ENCODE assay signal across 23 cellular contexts in the genomic region with DNA sequence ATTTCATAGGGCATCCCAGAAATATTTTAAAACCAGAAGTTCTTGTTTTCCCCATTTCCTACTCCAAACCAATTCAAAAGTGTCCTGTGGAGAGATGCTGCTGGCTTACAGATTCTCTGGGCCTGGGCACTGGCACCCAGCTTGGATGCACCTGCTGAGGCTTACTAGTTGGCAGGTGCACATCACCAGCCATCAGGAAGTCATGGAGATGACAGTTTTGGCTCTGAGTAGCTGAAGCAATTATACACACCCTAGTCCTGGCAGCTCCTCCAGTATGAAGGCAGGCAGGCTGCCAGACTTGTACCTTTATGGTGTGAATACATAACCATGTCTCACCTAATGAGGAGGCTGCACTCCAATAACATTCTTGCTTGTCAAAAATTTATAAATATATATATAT.
"Had no signal": no experiment of that assay in that cellular context is flagged by ENCODE, and none has a peak within 500 bp of the region (broad histone marks: within the 10 kb centered on the region; RNA-seq: fewer than 3 reads in every experiment).

No MANE protein-coding gene starts in this region.

- H3K4me3 ChIP-seq: heart right ventricle, lower lobe of right lung, sigmoid colon, smooth muscle cell, vagina had no signal

- DNase-seq: activated CD4-positive, alpha-beta memory T cell treated with anti-CD3 and anti-CD28 coated beads, Interleukin-2, amount 10 ng/mL, durations not matched to agents 7 days and 5 days; activated CD4-positive, alpha-beta T cell treated with anti-CD3 and anti-CD28 coated beads, Interleukin-2, amount 10 ng/mL, durations not matched to agents 24 days and 14 days; activated effector memory CD4-positive, alpha-beta T cell treated with anti-CD3 and anti-CD28 coated beads, Interleukin-2, amount 50 U/mL, for 16 hours; activated naive CD4-positive, alpha-beta T cell treated with anti-CD3 and anti-CD28 coated beads, Interleukin-2, amount 10 ng/mL, durations not matched to agents 7 days and 5 days; activated naive CD8-positive, alpha-beta T cell treated with anti-CD3 and anti-CD28 coated beads, Interleukin-2, amount 50 U/mL, for 24 hours; activated T-cell treated with anti-CD3 and anti-CD28 coated beads, Interleukin-2, amount 50 U/mL, for 72 hours; effector CD4-positive, alpha-beta T cell; erythroblast; foreskin fibroblast; heart right ventricle; islet precursor cell; left cardiac atrium; lower lobe of right lung; mesendoderm; natural killer cell; retina; sigmoid colon; stimulated activated CD4-positive, alpha-beta T cell treated with anti-CD3 and anti-CD28 coated beads, Interleukin-15, amount 100 ng/mL, for 24 hours; stimulated activated CD8-positive, alpha-beta memory T cell treated with anti-CD3 and anti-CD28 coated beads, Interleukin-4, amount 100 ng/mL, for 48 hours; stimulated activated naive B cell treated with anti-CD40 and anti-IgM and Interleukin-4, amounts not matched to agents 10 μg/mL and 1 μg/mL and 100 μg/mL, for 72 hours had no signal

- H3K36me3 ChIP-seq: heart right ventricle, lower lobe of right lung, sigmoid colon, vagina had no signal

- H3K27ac ChIP-seq: heart right ventricle, lower lobe of right lung, sigmoid colon, vagina, VCaP had no signal

- H3K9me3 ChIP-seq: lower lobe of right lung, sigmoid colon, vagina had no signal

- H3K4me1 ChIP-seq: heart right ventricle, lower lobe of right lung, vagina had no signal

- H3K27me3 ChIP-seq: sigmoid colon, vagina had no signal
